Comparison of ENCODE assay signal across 9 cellular contexts in genomic region chr16:16025214-16025968, GRCh38.
DNase-seq lines count a peak whose midpoint lies in the region; ATAC-seq, FAIRE-seq and TF ChIP-seq lines count a peak whose summit lies in the region.
"Had no signal": no experiment of that assay in that cellular context is flagged by ENCODE, and none has a peak within 500 bp of the region (broad histone marks: within the 10 kb centered on the region; RNA-seq: fewer than 3 reads in every experiment).

No MANE protein-coding gene starts in this region.

- H3K27ac ChIP-seq in OCI-LY7 (ENCODE audit: low read depth, low read length, poor library complexity, severe bottlenecking): peak overlapping the region; percentile 31
- peak overlapping the region; percentile 22 to 33 for H3K27ac ChIP-seq in tibial artery
- H3K27ac ChIP-seq in pancreas: no peak overlapping the region
- H3K27ac ChIP-seq: SK-N-MC had no signal

- no peak overlapping the region for H3K4me2 ChIP-seq in OCI-LY7 (ENCODE audit: low read length)

- intact Hi-C loops in OCI-LY7 (cut with micrococcal nuclease; ENCODE audit: unreplicated experiment) (no loop called here), natural killer cell (cut with micrococcal nuclease) (no loop called here), tibial artery (cut with DNase I; ENCODE audit: low total_unique reads) (no loop called here), pancreas (cut with DNase I) (no loop called here)

- CTCF ChIA-PET in OCI-LY7 (lab: Charles Lee; ENCODE audit: unreplicated experiment): no interaction called here

- peak overlapping the region; percentile 81 for H3K27ac Mint-ChIP-seq in activated naive CD8-positive, alpha-beta T cell
- peak overlapping the region in 1 of 2 donors; percentile 70 for H3K27ac Mint-ChIP-seq in natural killer cell

- no peak overlapping the region for H2AFZ ChIP-seq in OCI-LY7 (ENCODE audit: low read length)

- H3K27me3 Mint-ChIP-seq in activated naive CD8-positive, alpha-beta T cell: no peaks in the 10 kb centered on the region
- H3K27me3 Mint-ChIP-seq in natural killer cell (ENCODE audit: low read depth in 2 of 2): no peaks in the 10 kb centered on the region

- no peaks in the 10 kb centered on the region for H3K9me3 ChIP-seq in OCI-LY7 (ENCODE audit: low read length)
- no peaks in the 10 kb centered on the region for H3K9me3 ChIP-seq in tibial artery
- H3K9me3 ChIP-seq in pancreas: no peaks in the 10 kb centered on the region

- no peak overlapping the region for H3K4me3 ChIP-seq in OCI-LY7 (ENCODE audit: low read depth, low read length, poor library complexity, severe bottlenecking)
- no peak overlapping the region for H3K4me3 ChIP-seq in tibial artery
- H3K4me3 ChIP-seq in pancreas: no peak overlapping the region
- H3K4me3 ChIP-seq: SK-N-MC had no signal

- no peaks in the 10 kb centered on the region for H3K27me3 ChIP-seq in tibial artery
- no peaks in the 10 kb centered on the region for H3K27me3 ChIP-seq in pancreas

- H3K4me1 Mint-ChIP-seq in activated naive CD8-positive, alpha-beta T cell (ENCODE audit: low read depth): peaks cover 25% of the 10 kb centered on the region
- peaks cover 34 to 35% of the 10 kb centered on the region in 2 donors for H3K4me1 Mint-ChIP-seq in natural killer cell

- peaks cover 51% of the 10 kb centered on the region for H3K4me1 ChIP-seq in OCI-LY7 (ENCODE audit: insufficient read depth, low read length, poor library complexity, severe bottlenecking)
- H3K4me1 ChIP-seq in tibial artery: peaks cover 0 to 69% (median 37%) of the 10 kb centered on the region in 4 donors
- peaks cover 13 to 17% (median 17%) of the 10 kb centered on the region in 3 donors for H3K4me1 ChIP-seq in pancreas

- peaks cover 4% of the 10 kb centered on the region for H3K36me3 Mint-ChIP-seq in activated naive CD8-positive, alpha-beta T cell
- peaks cover 7% of the 10 kb centered on the region for H3K36me3 Mint-ChIP-seq in natural killer cell

- no peaks in the 10 kb centered on the region for H4K20me1 ChIP-seq in OCI-LY7 (ENCODE audit: insufficient read depth, low read length)

- no peaks in the 10 kb centered on the region for H3K9me2 ChIP-seq in OCI-LY7 (ENCODE audit: insufficient read depth, low read length)

- peak overlapping the region; percentile 7 for H3K4me3 Mint-ChIP-seq in activated naive CD8-positive, alpha-beta T cell
- peak overlapping the region; percentile 42 for H3K4me3 Mint-ChIP-seq in natural killer cell

- 0 out of 2 replicates have a peak, but pooled peaks cover 7% of the 10 kb centered on the region for H3K79me2 ChIP-seq in OCI-LY7 (ENCODE audit: insufficient read depth, low read depth, low read length)

- 84 to 91% methylated on average over 11 of the region's 11 CpGs for WGBS in pancreas, 2 donors

- TF ChIP-seq CTCF in OCI-LY7 (conservative IDR thresholded peaks at IDR 0.05; ENCODE audit: low read length): no peak
- TF ChIP-seq CTCF in natural killer cell (IDR thresholded peaks at IDR 0.05): no peak
- TF ChIP-seq CTCF in tibial artery (IDR thresholded peaks at IDR 0.05): peak in 1 of 2 experiments; percentile 4
- TF ChIP-seq CTCF in pancreas (IDR thresholded peaks at IDR 0.05): no peak

- ATAC-seq in natural killer cell: peak; percentile 52 to 68 (median 60)
- ATAC-seq in pancreas: no peak

- POLR2A ChIA-PET in OCI-LY7 (lab: Charles Lee): interaction anchor here (1.0 kb wide), 1 partner anchor 8 kb away, joined by 3 read pairs; no protein-coding TSS in a partner anchor

- H3K36me3 ChIP-seq in OCI-LY7 (ENCODE audit: insufficient read depth, low read length) (peaks cover 62% of the 10 kb centered on the region), tibial artery (no peaks in the 10 kb centered on the region), pancreas (no peaks in the 10 kb centered on the region)

- H3K9me3 Mint-ChIP-seq in activated naive CD8-positive, alpha-beta T cell (ENCODE audit: low read depth): no peaks in the 10 kb centered on the region
- H3K9me3 Mint-ChIP-seq in natural killer cell: no peaks in the 10 kb centered on the region

- no peak for FAIRE-seq in pancreas (lab: Jason Lieb, UNC)

- BruUV-seq in OCI-LY7 (replicated peaks; lab: Mats Ljungman, UMichigan): no TSS peak

- DNase-seq in GM19238 (ENCODE audit: insufficient read length, low spot score) (peak; percentile 45), OCI-LY7 (ENCODE audit: low spot score) (peak; percentile 14), natural killer cell (no peak), tibial artery (peak; percentile 60 to 84), NCI-H524 (lab: John Stamatoyannopoulos, UW) (no peak), COR-L47 (lab: John Stamatoyannopoulos, UW) (no peak), pancreas (no peak)

Comparison
In these comparisons a context has a peak if more than half of its experiments do, and no peak if none do; other contexts are left out.
1. DNase-seq: peak in GM19238 (single experiment), OCI-LY7 (single experiment) and tibial artery (2 of 2); none in natural killer cell (single experiment), NCI-H524 (0 of 2), COR-L47 (single experiment) and pancreas (0 of 6).
2. H3K27ac ChIP-seq: peak in OCI-LY7 (single experiment) and tibial artery (2 of 2); none in pancreas (0 of 4).
3. ATAC-seq: peak in natural killer cell (3 of 3); none in pancreas (0 of 4).